ENCODE assay signal across 9 cellular contexts in the genomic region with DNA sequence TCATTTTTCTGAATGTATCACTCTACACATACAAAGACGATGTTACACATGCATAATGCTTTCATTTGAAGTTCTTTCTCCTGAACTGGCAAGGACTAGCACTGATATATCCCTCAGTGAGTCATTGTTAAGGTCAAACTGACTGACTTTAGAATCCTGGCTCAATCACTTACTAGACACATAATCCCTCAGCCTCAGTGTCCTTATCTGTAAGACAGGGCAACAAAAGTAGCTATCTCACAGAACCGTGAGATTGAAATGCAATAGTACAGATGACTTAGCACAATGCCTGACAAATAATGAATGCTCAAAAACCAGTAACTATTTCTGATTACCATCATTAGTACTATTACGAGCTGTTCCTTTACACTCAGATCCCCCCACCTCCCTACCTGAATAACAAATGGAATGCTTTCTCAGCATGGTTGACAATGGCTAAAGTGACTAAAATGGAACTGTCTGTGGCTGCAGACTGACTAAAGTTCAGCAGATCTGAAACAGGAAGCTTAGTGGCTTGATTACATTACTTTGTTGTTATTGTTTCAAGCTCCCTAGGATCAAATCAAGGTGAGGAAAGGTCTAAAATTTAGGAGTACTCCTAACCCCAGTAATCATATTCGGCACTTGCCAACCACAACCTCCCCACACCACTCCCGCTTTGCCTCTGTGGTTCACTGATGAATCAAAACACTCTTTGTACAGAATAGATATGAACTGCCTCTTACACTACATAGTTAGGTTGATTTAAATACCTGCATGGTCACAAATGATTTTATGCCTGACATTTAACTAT. TPM values are rescaled to one million over a fixed set of nuclear protein-coding genes. Genes with fewer than 3 reads are reported as not detected.
DNase-seq lines count a peak whose midpoint lies in the region; ATAC-seq, FAIRE-seq and TF ChIP-seq lines count a peak whose summit lies in the region.
"Had no signal": no experiment of that assay in that cellular context is flagged by ENCODE, and none has a peak within 500 bp of the region (broad histone marks: within the 10 kb centered on the region; RNA-seq: fewer than 3 reads in every experiment).

No MANE protein-coding gene starts in this region.

- no peak overlapping the region for H3K27ac ChIP-seq in pancreas

- H3K36me3 ChIP-seq in pancreas: no peaks in the 10 kb centered on the region

- WGBS in pancreas, 2 donors: 54 to 65% methylated on average over 5 of the region's 5 CpGs

- no peaks in the 10 kb centered on the region for H3K27me3 Mint-ChIP-seq in activated T-cell treated with anti-CD3 and anti-CD28 coated beads, Interleukin-2, amount 50 U/mL, for 72 hours (ENCODE audit: low read depth)
- H3K27me3 Mint-ChIP-seq: activated B cell treated with CpG ODN at 0.5 μM for 24 hours had no signal

- H3K4me3 ChIP-seq in pancreas: no peak overlapping the region

- peaks cover 15% of the 10 kb centered on the region for H3K4me1 Mint-ChIP-seq in activated T-cell treated with anti-CD3 and anti-CD28 coated beads, Interleukin-2, amount 50 U/mL, for 72 hours (ENCODE audit: low read depth)
- H3K4me1 Mint-ChIP-seq: activated B cell treated with CpG ODN at 0.5 μM for 24 hours had no signal

- peak; percentile 23 to 84 for ATAC-seq in left cardiac atrium
- no peak for ATAC-seq in Right ventricle myocardium inferior
- ATAC-seq in HG02973 (IDR thresholded peaks at IDR 0.05; ENCODE audit: unreplicated experiment): peak; percentile 70
- ATAC-seq in activated T-cell treated with anti-CD3 and anti-CD28 coated beads, Interleukin-2, amount 50 U/mL, for 72 hours (replicated peaks in 1 of 2): peak; percentile 89 to 94
- ATAC-seq in pancreas: peak; percentile 59 to 76 (median 66)
- no peak for ATAC-seq in Right ventricle myocardium superior (ENCODE audit: poor library complexity)
- no peak for ATAC-seq in SK-N-SH treated with all-trans-retinoic acid at 6 μM for 48 hours

- no peak for FAIRE-seq in pancreas (lab: Jason Lieb, UNC)

- intact Hi-C loops in left cardiac atrium (cut with DNase I) (no loop called here), Right ventricle myocardium inferior (cut with DNase I) (no loop called here), pancreas (cut with DNase I) (no loop called here), Right ventricle myocardium superior (cut with DNase I) (no loop called here)

- H3K9me3 Mint-ChIP-seq in activated T-cell treated with anti-CD3 and anti-CD28 coated beads, Interleukin-2, amount 50 U/mL, for 72 hours: no peaks in the 10 kb centered on the region
- H3K9me3 Mint-ChIP-seq: activated B cell treated with CpG ODN at 0.5 μM for 24 hours had no signal

- no peak overlapping the region for H3K27ac Mint-ChIP-seq in activated T-cell treated with anti-CD3 and anti-CD28 coated beads, Interleukin-2, amount 50 U/mL, for 72 hours
- H3K27ac Mint-ChIP-seq: activated B cell treated with CpG ODN at 0.5 μM for 24 hours had no signal

- H3K4me1 ChIP-seq in pancreas: peaks cover 9 to 30% (median 23%) of the 10 kb centered on the region in 3 donors

- peaks cover 0 to 1% of the 10 kb centered on the region in 2 donors for H3K36me3 Mint-ChIP-seq in activated T-cell treated with anti-CD3 and anti-CD28 coated beads, Interleukin-2, amount 50 U/mL, for 72 hours (ENCODE audit: insufficient read depth in 2 of 2)

- H3K4me3 Mint-ChIP-seq in activated T-cell treated with anti-CD3 and anti-CD28 coated beads, Interleukin-2, amount 50 U/mL, for 72 hours: peak overlapping the region in 1 of 2 donors; percentile 36
- H3K4me3 Mint-ChIP-seq: activated B cell treated with CpG ODN at 0.5 μM for 24 hours had no signal

- no peaks in the 10 kb centered on the region for H3K9me3 ChIP-seq in pancreas

- TF ChIP-seq CTCF in pancreas (IDR thresholded peaks at IDR 0.05): no peak

- DNase-seq in left cardiac atrium (no peak), Right ventricle myocardium inferior (ENCODE audit: missing footprints) (no peak), pancreas (no peak), NCI-H1417 (lab: John Stamatoyannopoulos, UW) (no peak), Right ventricle myocardium superior (no peak)
- DNase-seq in activated T-cell treated with anti-CD3 and anti-CD28 coated beads, Interleukin-2, amount 50 U/mL, for 72 hours: peak; percentile 50 to 58
- DNase-seq: activated B cell treated with CpG ODN at 0.5 μM for 24 hours had no signal

- H3K27me3 ChIP-seq in pancreas: no peaks in the 10 kb centered on the region

TF ChIP-seq in SK-N-SH treated with all-trans-retinoic acid at 6 μM for 48 hours, 23 proteins besides CTCF, POLR2A, EP300 and RAD21 (continues in another document):
- TF ChIP-seq, protein P1, sequence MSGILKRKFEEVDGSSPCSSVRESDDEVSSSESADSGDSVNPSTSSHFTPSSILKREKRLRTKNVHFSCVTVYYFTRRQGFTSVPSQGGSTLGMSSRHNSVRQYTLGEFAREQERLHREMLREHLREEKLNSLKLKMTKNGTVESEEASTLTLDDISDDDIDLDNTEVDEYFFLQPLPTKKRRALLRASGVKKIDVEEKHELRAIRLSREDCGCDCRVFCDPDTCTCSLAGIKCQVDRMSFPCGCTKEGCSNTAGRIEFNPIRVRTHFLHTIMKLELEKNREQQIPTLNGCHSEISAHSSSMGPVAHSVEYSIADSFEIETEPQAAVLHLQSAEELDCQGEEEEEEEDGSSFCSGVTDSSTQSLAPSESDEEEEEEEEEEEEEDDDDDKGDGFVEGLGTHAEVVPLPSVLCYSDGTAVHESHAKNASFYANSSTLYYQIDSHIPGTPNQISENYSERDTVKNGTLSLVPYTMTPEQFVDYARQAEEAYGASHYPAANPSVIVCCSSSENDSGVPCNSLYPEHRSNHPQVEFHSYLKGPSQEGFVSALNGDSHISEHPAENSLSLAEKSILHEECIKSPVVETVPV (CRISPR knock-in tag; IDR thresholded peaks at IDR 0.05): no peak
- TF ChIP-seq GLIS3 (CRISPR knock-in tag; IDR thresholded peaks at IDR 0.05) (no peak), TCF4 (CRISPR knock-in tag; IDR thresholded peaks at IDR 0.05; ENCODE audit: borderline replicate concordance) (no peak), CSDC2 (CRISPR knock-in tag; IDR thresholded peaks at IDR 0.05) (no peak), RARB (CRISPR knock-in tag; IDR thresholded peaks at IDR 0.05) (no peak), SNAI2 (CRISPR knock-in tag; IDR thresholded peaks at IDR 0.05) (no peak), ISL1 (CRISPR knock-in tag; IDR thresholded peaks at IDR 0.05) (no peak), CREB5 (CRISPR knock-in tag; IDR thresholded peaks at IDR 0.05; ENCODE audit: low read depth) (no peak), ZNF8 (CRISPR knock-in tag; IDR thresholded peaks at IDR 0.05) (no peak), ZNF565 (CRISPR knock-in tag; conservative IDR thresholded peaks at IDR 0.05; ENCODE audit: low read depth) (no peak), PATZ1 (CRISPR knock-in tag; IDR thresholded peaks at IDR 0.05; ENCODE audit: borderline replicate concordance) (no peak), ZNF70 (CRISPR knock-in tag; IDR thresholded peaks at IDR 0.05) (no peak)
- TF ChIP-seq, protein P2, sequence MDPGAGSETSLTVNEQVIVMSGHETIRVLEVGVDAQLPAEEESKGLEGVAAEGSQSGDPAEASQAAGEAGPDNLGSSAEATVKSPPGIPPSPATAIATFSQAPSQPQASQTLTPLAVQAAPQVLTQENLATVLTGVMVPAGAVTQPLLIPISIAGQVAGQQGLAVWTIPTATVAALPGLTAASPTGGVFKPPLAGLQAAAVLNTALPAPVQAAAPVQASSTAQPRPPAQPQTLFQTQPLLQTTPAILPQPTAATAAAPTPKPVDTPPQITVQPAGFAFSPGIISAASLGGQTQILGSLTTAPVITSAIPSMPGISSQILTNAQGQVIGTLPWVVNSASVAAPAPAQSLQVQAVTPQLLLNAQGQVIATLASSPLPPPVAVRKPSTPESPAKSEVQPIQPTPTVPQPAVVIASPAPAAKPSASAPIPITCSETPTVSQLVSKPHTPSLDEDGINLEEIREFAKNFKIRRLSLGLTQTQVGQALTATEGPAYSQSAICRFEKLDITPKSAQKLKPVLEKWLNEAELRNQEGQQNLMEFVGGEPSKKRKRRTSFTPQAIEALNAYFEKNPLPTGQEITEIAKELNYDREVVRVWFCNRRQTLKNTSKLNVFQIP (CRISPR knock-in tag; IDR thresholded peaks at IDR 0.05; ENCODE audit: borderline replicate concordance, low read depth): no peak

RNA-seq across cellular contexts. Expression of gene CACNB4, which starts 35.8 kb away (rescaled TPM):
- total RNA-seq in left cardiac atrium (under 1 TPM; 0.32 to 0.71 TPM), Right ventricle myocardium inferior (0.35 TPM), pancreas (1 to 10 TPM in 3 of 6 donors, under 1 TPM in 3; 0.38 to 1.3 (median 0.96) TPM), Right ventricle myocardium superior (0.46 TPM)
- under 1 TPM; 0.31 to 0.56 TPM for total RNA-seq in activated T-cell treated with anti-CD3 and anti-CD28 coated beads, Interleukin-2, amount 50 U/mL, for 72 hours
- polyA plus RNA-seq in pancreas: under 1 TPM; 0.34 to 0.35 TPM

RNA-seq across cellular contexts. Expression of gene STAM2, which starts 40.9 kb away (rescaled TPM):
- 10 to 100 TPM; 25.9 to 27.7 TPM for total RNA-seq in left cardiac atrium
- 27.0 TPM for total RNA-seq in Right ventricle myocardium inferior
- total RNA-seq in activated T-cell treated with anti-CD3 and anti-CD28 coated beads, Interleukin-2, amount 50 U/mL, for 72 hours: 10 to 100 TPM; 16.7 to 17.1 TPM
- total RNA-seq in pancreas: 10 to 100 TPM; 14.1 to 20.8 (median 17.0) TPM
- 10 to 100 TPM in 1 of 2 donors, 1 to 10 TPM in 1; 5.9 to 11.0 TPM for polyA plus RNA-seq in pancreas
- 22.6 TPM for total RNA-seq in Right ventricle myocardium superior

Comparison
In these comparisons a context has a peak if more than half of its experiments do, and no peak if none do; other contexts are left out.
1. ATAC-seq: peak in left cardiac atrium (2 of 2), HG02973 (single experiment), activated T-cell treated with anti-CD3 and anti-CD28 coated beads, Interleukin-2, amount 50 U/mL, for 72 hours (2 of 2) and pancreas (4 of 4); none in Right ventricle myocardium inferior (single experiment), Right ventricle myocardium superior (single experiment) and SK-N-SH treated with all-trans-retinoic acid at 6 μM for 48 hours (single experiment).
2. DNase-seq: peak in activated T-cell treated with anti-CD3 and anti-CD28 coated beads, Interleukin-2, amount 50 U/mL, for 72 hours (2 of 2); none in left cardiac atrium (single experiment), Right ventricle myocardium inferior (single experiment), pancreas (0 of 6), NCI-H1417 (0 of 3) and Right ventricle myocardium superior (single experiment).